Comparison of ENCODE assay signal across 18 cellular contexts in the genomic region with DNA sequence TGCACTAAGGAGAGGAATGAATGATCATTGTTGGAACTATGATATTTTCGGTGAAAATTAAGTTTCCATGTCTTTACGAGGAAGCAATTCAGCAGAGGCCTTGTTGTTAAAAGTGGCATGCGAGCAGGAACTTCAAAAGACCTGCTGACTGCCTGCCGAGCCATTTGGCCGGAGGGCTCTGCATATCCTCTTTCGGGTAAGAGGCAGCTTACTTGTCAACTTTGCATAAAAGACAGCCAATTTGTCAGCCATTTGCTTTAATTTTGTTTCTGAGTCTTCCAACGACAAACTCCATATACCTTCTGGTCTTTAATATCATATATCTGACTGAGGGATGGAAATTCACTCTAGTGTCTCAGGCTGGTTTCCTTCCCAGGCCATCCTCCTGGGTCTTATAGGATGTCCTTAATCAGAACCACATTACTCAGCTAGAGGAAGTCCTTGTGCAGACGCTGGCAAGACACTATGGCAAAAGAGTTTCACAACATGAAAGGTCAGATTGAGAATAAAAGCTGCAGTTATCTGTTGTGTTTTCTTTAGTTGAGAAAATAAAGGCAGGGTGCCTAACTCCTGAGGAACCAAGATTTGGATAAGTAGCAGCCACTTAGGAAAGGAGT.
DNase-seq lines count a peak whose midpoint lies in the region; ATAC-seq and TF ChIP-seq lines count a peak whose summit lies in the region.
"Had no signal": no experiment of that assay in that cellular context is flagged by ENCODE, and none has a peak within 500 bp of the region (broad histone marks: within the 10 kb centered on the region; RNA-seq: fewer than 3 reads in every experiment).

No MANE protein-coding gene starts in this region.

- H3K9me2 ChIP-seq in Karpas-422 (replicated peaks; ENCODE audit: insufficient read depth, low read length): no peaks in the 10 kb centered on the region

- no peak overlapping the region for H3K27ac Mint-ChIP-seq in endodermal cell
- H3K27ac Mint-ChIP-seq: activated CD4-positive, alpha-beta T cell treated with anti-CD3 and anti-CD28 coated beads, Interleukin-2, amount 10 ng/mL, durations not matched to agents 24 days and 14 days; activated T-helper 17 cell treated with anti-CD3 and anti-CD28 coated beads, Interleukin-2, amount 50 U/mL, for 72 hours; immature natural killer cell; T-helper 17 cell had no signal

- WGBS in endodermal cell (ENCODE audit: insufficient coverage in 1 of 2, insufficient read length in 1 of 2), 2 experiments: 35 to 49% methylated on average over 6 to 8 of the region's 8 CpGs

- no peak for TF ChIP-seq CTCF in AG09319 (IDR thresholded peaks at IDR 0.05; ENCODE audit: low read depth, low read length)
- TF ChIP-seq CTCF in endodermal cell (conservative IDR thresholded peaks at IDR 0.05): no peak
- TF ChIP-seq CTCF in left lung (IDR thresholded peaks at IDR 0.05): no peak

- peak; percentile 25 for DNase-seq in AG09319 (ENCODE audit: extremely low read depth, low read depth)
- peak; percentile 79 for DNase-seq in Karpas-422
- DNase-seq in endodermal cell: peak; percentile 78
- no peak for DNase-seq in left lung
- DNase-seq in GM19240 (ENCODE audit: insufficient read length, low spot score): no peak
- DNase-seq in retina: no peak
- no peak for DNase-seq in SHP77 treated with DMSO at 0.1 percent for 48 hours (lab: John Stamatoyannopoulos, UW)
- DNase-seq: activated CD4-positive, alpha-beta T cell treated with anti-CD3 and anti-CD28 coated beads, Interleukin-2, amount 10 ng/mL, durations not matched to agents 24 days and 14 days; brain microvascular endothelial cell; DMS153; immature natural killer cell; NCI-H1694 treated with DMSO at 0.1 percent for 48 hours; stimulated activated CD4-positive, alpha-beta T cell treated with anti-CD3 and anti-CD28 coated beads, Interleukin-15, amount 100 ng/mL, for 24 hours; T-helper 17 cell had no signal

- H3K9ac ChIP-seq in Karpas-422 (ENCODE audit: low read length) (peak overlapping the region; percentile 32; the same call in 1 of the 2 replicates), endodermal cell (ENCODE audit: extremely low read depth, low read length, poor library complexity, severe bottlenecking) (no peak overlapping the region)

- no peaks in the 10 kb centered on the region for H3K36me3 Mint-ChIP-seq in endodermal cell (ENCODE audit: low read depth)
- H3K36me3 Mint-ChIP-seq: immature natural killer cell had no signal

- H3K4me3 ChIP-seq in Karpas-422 (ENCODE audit: low read length): peak overlapping the region; percentile 11; the same call in 1 of the 2 replicates
- no peak overlapping the region for H3K4me3 ChIP-seq in endodermal cell (ENCODE audit: low read length)
- no peak overlapping the region for H3K4me3 ChIP-seq in left lung
- H3K4me3 ChIP-seq: GM12878 had no signal

- H3K4me3 Mint-ChIP-seq in endodermal cell: no peak overlapping the region
- H3K4me3 Mint-ChIP-seq: activated CD4-positive, alpha-beta T cell treated with anti-CD3 and anti-CD28 coated beads, Interleukin-2, amount 10 ng/mL, durations not matched to agents 24 days and 14 days; activated T-helper 17 cell treated with anti-CD3 and anti-CD28 coated beads, Interleukin-2, amount 50 U/mL, for 72 hours; immature natural killer cell; T-helper 17 cell had no signal

- ATAC-seq in left lung: peak; percentile 33
- no peak for ATAC-seq in HG03095 (IDR thresholded peaks at IDR 0.05; ENCODE audit: unreplicated experiment)
- ATAC-seq: activated T-helper 17 cell treated with anti-CD3 and anti-CD28 coated beads, Interleukin-2, amount 50 U/mL, for 72 hours; GM12878; HCT116; T-helper 17 cell had no signal

- no peaks in the 10 kb centered on the region for H4K20me1 ChIP-seq in Karpas-422 (ENCODE audit: insufficient read depth, low read depth, low read length)

- peak overlapping the region; percentile 68 for H3K27ac ChIP-seq in Karpas-422 (ENCODE audit: low read length)
- peak overlapping the region; percentile 3 for H3K27ac ChIP-seq in endodermal cell (ENCODE audit: low read depth, low read length)
- H3K27ac ChIP-seq in left lung: peak overlapping the region in 1 of 2 donors; percentile 38
- H3K27ac ChIP-seq: brain microvascular endothelial cell had no signal

- H3K36me3 ChIP-seq in Karpas-422 (ENCODE audit: insufficient read depth, low read length) (no peaks in the 10 kb centered on the region), endodermal cell (ENCODE audit: control insufficient read depth, insufficient read depth, low read length) (no peaks in the 10 kb centered on the region), left lung (no peaks in the 10 kb centered on the region)
- H3K36me3 ChIP-seq: brain microvascular endothelial cell had no signal

- no peaks in the 10 kb centered on the region for H3K79me2 ChIP-seq in Karpas-422 (ENCODE audit: low read length)

- H3K27me3 ChIP-seq in Karpas-422 (ENCODE audit: low read length) (no peaks in the 10 kb centered on the region), endodermal cell (ENCODE audit: control insufficient read depth, insufficient read depth, low read length, poor library complexity, severe bottlenecking) (no peaks in the 10 kb centered on the region), left lung (no peaks in the 10 kb centered on the region)
- H3K27me3 ChIP-seq: brain microvascular endothelial cell had no signal

- H3K4me1 ChIP-seq in Karpas-422 (ENCODE audit: low read length) (peaks cover 36% of the 10 kb centered on the region), endodermal cell (ENCODE audit: control insufficient read depth, insufficient read depth, low read length) (peaks cover 13% of the 10 kb centered on the region), left lung (peaks cover 0 to 8% of the 10 kb centered on the region in 2 donors)

- H3K27me3 Mint-ChIP-seq in endodermal cell (ENCODE audit: insufficient read depth): peaks cover 8% of the 10 kb centered on the region

- H3K4me2 ChIP-seq in Karpas-422 (ENCODE audit: low read depth, low read length, poor library complexity, severe bottlenecking): peak overlapping the region; percentile 58

- H3K9me3 Mint-ChIP-seq in endodermal cell: no peaks in the 10 kb centered on the region
- H3K9me3 Mint-ChIP-seq: activated CD4-positive, alpha-beta T cell treated with anti-CD3 and anti-CD28 coated beads, Interleukin-2, amount 10 ng/mL, durations not matched to agents 24 days and 14 days; activated T-helper 17 cell treated with anti-CD3 and anti-CD28 coated beads, Interleukin-2, amount 50 U/mL, for 72 hours had no signal

- H2AFZ ChIP-seq in Karpas-422 (ENCODE audit: low read length): peak overlapping the region; percentile 60

- H3K9me3 ChIP-seq in Karpas-422 (ENCODE audit: low read length): no peaks in the 10 kb centered on the region
- no peaks in the 10 kb centered on the region for H3K9me3 ChIP-seq in endodermal cell (ENCODE audit: control insufficient read depth, low read length)
- H3K9me3 ChIP-seq in left lung: no peaks in the 10 kb centered on the region

- H3K4me1 Mint-ChIP-seq in endodermal cell: peaks cover 41% of the 10 kb centered on the region
- H3K4me1 Mint-ChIP-seq: activated CD4-positive, alpha-beta T cell treated with anti-CD3 and anti-CD28 coated beads, Interleukin-2, amount 10 ng/mL, durations not matched to agents 24 days and 14 days; activated T-helper 17 cell treated with anti-CD3 and anti-CD28 coated beads, Interleukin-2, amount 50 U/mL, for 72 hours; immature natural killer cell; T-helper 17 cell had no signal

- intact Hi-C loops in left lung (cut with DNase I): no loop called here

Comparison
In these comparisons a context has a peak if more than half of its experiments do, and no peak if none do; other contexts are left out.
1. DNase-seq: peak in AG09319 (single experiment), Karpas-422 (single experiment) and endodermal cell (single experiment); none in left lung (0 of 2), GM19240 (single experiment), retina (single experiment) and SHP77 treated with DMSO at 0.1 percent for 48 hours (single experiment).